ENCODE assay signal across 21 cellular contexts in the genomic region with DNA sequence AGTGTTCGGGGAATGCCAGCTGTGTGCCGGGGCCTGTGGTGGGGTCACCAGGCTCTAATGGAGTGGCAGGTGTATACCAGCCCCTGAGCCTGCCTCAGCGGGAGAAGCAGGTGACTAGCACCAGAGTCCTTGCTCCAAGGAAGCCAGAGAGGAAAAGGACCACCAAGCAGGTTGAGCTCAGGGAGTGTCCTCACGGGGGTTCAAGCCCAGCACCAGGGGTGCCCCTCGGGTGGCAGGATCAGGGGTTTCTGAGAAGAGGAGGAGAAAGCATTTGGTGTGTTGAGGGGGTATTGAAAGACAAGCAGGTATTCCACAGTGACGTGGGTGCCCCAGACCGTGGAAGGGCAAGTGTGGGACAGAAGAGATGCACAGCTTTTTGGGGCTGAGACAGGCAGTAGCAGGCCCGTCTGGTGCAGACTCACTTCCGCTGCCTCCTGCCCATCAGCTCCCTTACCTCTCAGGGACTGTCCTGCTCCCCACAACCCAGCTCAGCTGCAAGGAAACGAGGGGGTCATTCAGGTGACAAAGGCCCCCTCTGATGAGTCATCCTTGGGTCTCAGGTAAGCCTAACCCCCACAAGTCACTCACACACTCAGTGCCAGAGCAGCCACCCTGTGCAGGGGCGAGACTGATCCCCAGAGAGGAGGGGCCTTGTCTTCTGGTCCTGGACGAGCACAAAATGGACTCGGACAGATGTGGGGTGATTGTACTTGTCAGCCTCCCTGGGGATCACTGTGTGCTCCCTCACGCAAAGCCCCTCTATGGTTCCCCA. TPM values are rescaled to one million over a fixed set of nuclear protein-coding genes. Genes with fewer than 3 reads are reported as not detected.
DNase-seq lines count a peak whose midpoint lies in the region; ATAC-seq, FAIRE-seq and TF ChIP-seq lines count a peak whose summit lies in the region.
"Had no signal": no experiment of that assay in that cellular context is flagged by ENCODE, and none has a peak within 500 bp of the region (broad histone marks: within the 10 kb centered on the region; RNA-seq: fewer than 3 reads in every experiment).

No MANE protein-coding gene starts in this region.

- TF ChIP-seq RAD21 in HepG2 (CRISPR knock-in tag; IDR thresholded peaks at IDR 0.05): no peak

- H3K27me3 ChIP-seq in right lobe of liver: no peaks in the 10 kb centered on the region
- H3K27me3 ChIP-seq in HepG2 (ENCODE audit: control insufficient read depth in 1 of 2, insufficient read depth in 2 of 2, low read length in 2 of 2): no peaks in the 10 kb centered on the region
- no peaks in the 10 kb centered on the region for H3K27me3 ChIP-seq in adrenal gland
- H3K27me3 ChIP-seq in neural progenitor cell: no peaks in the 10 kb centered on the region
- no peaks in the 10 kb centered on the region for H3K27me3 ChIP-seq in lower lobe of right lung (ENCODE audit: low read depth)
- H3K27me3 ChIP-seq: MG63, SJSA1 had no signal

- peak in 2 of 3 donors; percentile 14 to 48 for DNase-seq in right lobe of liver
- no peak for DNase-seq in HepG2 (ENCODE audit: low spot score)
- peak in 1 of 7 donors; percentile 17 for DNase-seq in adrenal gland
- DNase-seq in neural progenitor cell (ENCODE audit: low spot score): no peak
- DNase-seq in COLO668 (lab: John Stamatoyannopoulos, UW; ENCODE audit: unreplicated experiment): no peak
- DNase-seq in lower lobe of right lung: no peak
- DNase-seq: GDM1, GOT3, Kasumi-1, MG63, NCI-H1417, NCI-H187, NCI-H446, NCI-H526 had no signal

- H3K36me3 ChIP-seq in right lobe of liver: no peaks in the 10 kb centered on the region
- no peaks in the 10 kb centered on the region for H3K36me3 ChIP-seq in HepG2 (replicated peaks in 1 of 2; ENCODE audit: control insufficient read depth in 1 of 2, insufficient read depth in 2 of 2, low read length in 2 of 2)
- H3K36me3 ChIP-seq in adrenal gland (replicated peaks in 1 of 2): no peaks in the 10 kb centered on the region
- H3K36me3 ChIP-seq in neural progenitor cell: no peaks in the 10 kb centered on the region
- no peaks in the 10 kb centered on the region for H3K36me3 ChIP-seq in lower lobe of right lung
- H3K36me3 ChIP-seq: MG63, SJSA1 had no signal

- no peak for TF ChIP-seq CTCF in right lobe of liver (IDR thresholded peaks at IDR 0.05)
- TF ChIP-seq CTCF in HepG2 (CRISPR knock-in tag; IDR thresholded peaks at IDR 0.05): no peak
- TF ChIP-seq CTCF in adrenal gland (IDR thresholded peaks at IDR 0.05): no peak
- TF ChIP-seq CTCF in neural progenitor cell (IDR thresholded peaks at IDR 0.05): no peak
- TF ChIP-seq CTCF in lower lobe of right lung (IDR thresholded peaks at IDR 0.05): no peak

- H3K9me3 Mint-ChIP-seq in neural progenitor cell: no peaks in the 10 kb centered on the region
- H3K9me3 Mint-ChIP-seq: CD8-positive, alpha-beta memory T cell had no signal

- H3K27me3 Mint-ChIP-seq in neural progenitor cell (ENCODE audit: insufficient read depth, low read depth): peaks cover 7% of the 10 kb centered on the region
- H3K27me3 Mint-ChIP-seq: CD8-positive, alpha-beta memory T cell had no signal

- H3K4me1 Mint-ChIP-seq in neural progenitor cell: peaks cover 16% of the 10 kb centered on the region
- H3K4me1 Mint-ChIP-seq: CD8-positive, alpha-beta memory T cell had no signal

- H3K9ac ChIP-seq in HepG2 (ENCODE audit: insufficient read depth, low read depth, low read length): no peak overlapping the region
- no peak overlapping the region for H3K9ac ChIP-seq in neural progenitor cell

- H3F3A ChIP-seq in neural progenitor cell (ENCODE audit: low read depth): no peaks in the 10 kb centered on the region

- no peak overlapping the region for H3K4me3 ChIP-seq in right lobe of liver
- H3K4me3 ChIP-seq in HepG2 (replicated peaks in 1 of 3; ENCODE audit: insufficient read depth in 1 of 3, low read depth in 2 of 3, low read length in 3 of 3): no peak overlapping the region
- H3K4me3 ChIP-seq in adrenal gland: no peak overlapping the region
- no peak overlapping the region for H3K4me3 ChIP-seq in neural progenitor cell
- H3K4me3 ChIP-seq in lower lobe of right lung: no peak overlapping the region
- H3K4me3 ChIP-seq: MG63, SJSA1 had no signal

- intact Hi-C loops in right lobe of liver (cut with DNase I): no loop called here
- intact Hi-C loops in HepG2 (cut with micrococcal nuclease; ENCODE audit: unreplicated experiment): no loop called here
- intact Hi-C loops in adrenal gland (cut with DNase I): no loop called here
- intact Hi-C loops in lower lobe of right lung (cut with DNase I): no loop called here

- no peak for ATAC-seq in right lobe of liver
- ATAC-seq in HepG2: no peak
- no peak for ATAC-seq in lower lobe of right lung
- no peak for ATAC-seq in HG03045 (IDR thresholded peaks at IDR 0.05; ENCODE audit: unreplicated experiment)
- ATAC-seq: HCT116, Right ventricle myocardium inferior had no signal

- H4K20me1 ChIP-seq in HepG2 (ENCODE audit: insufficient read depth, low read length): no peaks in the 10 kb centered on the region
- no peaks in the 10 kb centered on the region for H4K20me1 ChIP-seq in neural progenitor cell (ENCODE audit: low read depth)

- H2AFZ ChIP-seq in HepG2 (ENCODE audit: low read length): no peak overlapping the region
- H2AFZ ChIP-seq in neural progenitor cell (replicated peaks): no peak overlapping the region

- no peak for FAIRE-seq in HepG2 (lab: Jason Lieb, UNC)
- FAIRE-seq: GM19239, RCC 7860 had no signal

- H3K4me3 Mint-ChIP-seq in neural progenitor cell: no peak overlapping the region
- H3K4me3 Mint-ChIP-seq: CD8-positive, alpha-beta memory T cell had no signal

- H3K79me2 ChIP-seq in HepG2 (ENCODE audit: insufficient read depth, low read length) (no peaks in the 10 kb centered on the region), neural progenitor cell (ENCODE audit: low read depth) (no peaks in the 10 kb centered on the region)

- TF ChIP-seq EP300 in HepG2 (IDR thresholded peaks at IDR 0.05; ENCODE audit: low read depth in 2 of 2, low read length in 2 of 2): no peak
- TF ChIP-seq EP300 in HepG2 (CRISPR knock-in tag; IDR thresholded peaks at IDR 0.05; ENCODE audit: borderline replicate concordance): no peak

- H3K4me1 ChIP-seq in right lobe of liver (peaks cover 0 to 47% (median 15%) of the 10 kb centered on the region in 4 donors), HepG2 (ENCODE audit: insufficient read depth, low read length) (peaks cover 64% of the 10 kb centered on the region), adrenal gland (replicated peaks in 1 of 2) (peaks cover 9 to 19% of the 10 kb centered on the region in 2 donors), neural progenitor cell (no peaks in the 10 kb centered on the region), lower lobe of right lung (peaks cover 12% of the 10 kb centered on the region)

- no TSS peak for BruUV-seq in HepG2 (replicated peaks; lab: Mats Ljungman, UMichigan)

- POLR2A ChIA-PET in HepG2 (lab: Yijun Ruan, JAX): interaction anchor here (2.8 to 3.5 kb wide), 2 partner anchors 20 to 22 kb away, joined by 24 to 30 read pairs; partner anchors contain the start of genes ALAS1 and POC1A

- in situ Hi-C loops in HepG2 (cut with HindIII; ENCODE audit: extremely low pct_ligation_motif_present, low pct_unique_long_range_greater_than_20kb): no loop called here

- peak overlapping the region; percentile 39 for H3K27ac Mint-ChIP-seq in neural progenitor cell
- H3K27ac Mint-ChIP-seq: CD8-positive, alpha-beta memory T cell had no signal

- H3K27ac ChIP-seq in right lobe of liver: peak overlapping the region in 2 of 3 donors; percentile 94 to 100
- no peak overlapping the region for H3K27ac ChIP-seq in HepG2 (ENCODE audit: extremely low read length, insufficient read depth, low read length)
- peak overlapping the region in 3 of 5 donors; percentile 89 to 96 (median 89) for H3K27ac ChIP-seq in adrenal gland
- H3K27ac ChIP-seq in neural progenitor cell: no peak overlapping the region
- H3K27ac ChIP-seq in lower lobe of right lung: no peak overlapping the region
- H3K27ac ChIP-seq: SJSA1 had no signal

- no peaks in the 10 kb centered on the region for H3K9me3 ChIP-seq in right lobe of liver
- H3K9me3 ChIP-seq in HepG2 (ENCODE audit: low read length): no peaks in the 10 kb centered on the region
- no peaks in the 10 kb centered on the region for H3K9me3 ChIP-seq in adrenal gland (replicated peaks in 1 of 3)
- H3K9me3 ChIP-seq in neural progenitor cell (ENCODE audit: low read depth): no peaks in the 10 kb centered on the region
- no peaks in the 10 kb centered on the region for H3K9me3 ChIP-seq in lower lobe of right lung
- H3K9me3 ChIP-seq: MG63, SJSA1 had no signal

- TF ChIP-seq POLR2A in right lobe of liver (IDR thresholded peaks at IDR 0.05): no peak
- no peak for TF ChIP-seq POLR2A in HepG2 (IDR thresholded peaks at IDR 0.05; ENCODE audit: insufficient read depth in 1 of 2, low read depth in 2 of 2, low read length in 2 of 2)
- no peak for TF ChIP-seq POLR2A in adrenal gland (IDR thresholded peaks at IDR 0.05)

- WGBS in right lobe of liver (ENCODE audit: insufficient coverage, low coverage, low lambda C conversion rate, missing lambda C conversion rate): 91% methylated on average over 6 of the region's 14 CpGs
- 65% methylated on average over 8 of the region's 14 CpGs for WGBS in HepG2 (ENCODE audit: low lambda C conversion rate)
- WGBS in adrenal gland, 4 donors: 90 to 96% (median 93%) methylated on average over 6 to 14 of the region's 14 CpGs

- H3K4me2 ChIP-seq in HepG2 (ENCODE audit: low read depth, low read length): no peak overlapping the region
- no peak overlapping the region for H3K4me2 ChIP-seq in neural progenitor cell

- H3K36me3 Mint-ChIP-seq in neural progenitor cell: no peaks in the 10 kb centered on the region
- H3K36me3 Mint-ChIP-seq: CD8-positive, alpha-beta memory T cell had no signal

- CTCF ChIA-PET in HepG2 (lab: Yijun Ruan, JAX; ENCODE audit: low intra/inter-chr PET ratio, low total read pairs): no interaction called here

RNA-seq across cellular contexts. Expression of gene POC1A, which starts 21.4 kb away (rescaled TPM):
- 1 to 10 TPM; 2.0 to 4.3 (median 3.2) TPM for total RNA-seq in right lobe of liver
- total RNA-seq in HepG2 (2016; rRNA removed; fragmentation: Illumina TruSeq; extraction: Trizol): 20.0 and 22.5 TPM in 2 replicates
- 13.9 and 15.5 TPM in 2 replicates for total RNA-seq in HepG2 (2016; cell fraction: cytosol; rRNA removed; fragmentation: Illumina TruSeq; extraction: Trizol; ENCODE audit: low read depth)
- 20.6 and 21.0 TPM in 2 replicates for total RNA-seq in HepG2 (2016; cell fraction: insoluble cytoplasmic fraction; rRNA removed; fragmentation: Illumina TruSeq; extraction: Trizol)
- 24.6 and 24.9 TPM in 2 replicates for total RNA-seq in HepG2 (2016; cell fraction: membrane; rRNA removed; fragmentation: Illumina TruSeq; extraction: Trizol)
- 11.2 and 11.3 TPM in 2 replicates for total RNA-seq in HepG2 (2016; cell fraction: nucleus; rRNA removed; fragmentation: Illumina TruSeq; extraction: Trizol)
- 12.6 and 14.6 TPM in 2 replicates for polyA plus RNA-seq in HepG2 (2011; rRNA removed)
- 9.9 and 16.4 TPM in 2 replicates for polyA plus RNA-seq in HepG2 (2011; cell fraction: cytosol; rRNA removed)
- polyA plus RNA-seq in HepG2 (2011; cell fraction: nucleus; rRNA removed): 9.4 and 12.5 TPM in 2 replicates
- 5.8 and 9.6 TPM in 2 replicates for polyA plus RNA-seq in HepG2 (2012)
- 18.4 and 20.8 TPM in 2 replicates for polyA plus RNA-seq in HepG2 (2016; cell fraction: cytosol; fragmentation: Illumina TruSeq; extraction: Trizol; ENCODE audit: low read depth)
- 22.6 and 26.9 TPM in 2 replicates for polyA plus RNA-seq in HepG2 (2016; cell fraction: insoluble cytoplasmic fraction; fragmentation: Illumina TruSeq; extraction: Trizol; ENCODE audit: low read depth)
- polyA plus RNA-seq in HepG2 (2016; cell fraction: membrane; fragmentation: Illumina TruSeq; extraction: Trizol; ENCODE audit: low read depth): 23.5 and 25.2 TPM in 2 replicates
- 16.5 and 16.9 TPM in 2 replicates for polyA plus RNA-seq in HepG2 (2016; cell fraction: nucleus; fragmentation: Illumina TruSeq; extraction: Trizol; ENCODE audit: insufficient read depth, low read depth)
- 35.8 and 64.7 TPM in 2 replicates for polyA minus RNA-seq in HepG2 (2011; rRNA and poly(A)+ RNA removed; ENCODE audit: low replicate concordance)
- 4.6 and 7.1 TPM in 2 replicates for polyA minus RNA-seq in HepG2 (2011; cell fraction: cytosol; rRNA and poly(A)+ RNA removed)
- 8.0 TPM in 2 replicates for polyA minus RNA-seq in HepG2 (2011; cell fraction: nucleus; rRNA and poly(A)+ RNA removed)
- total RNA-seq in adrenal gland: 1 to 10 TPM; 2.9 to 8.4 (median 5.5) TPM
- polyA plus RNA-seq in adrenal gland: 1 to 10 TPM; 2.0 to 6.4 (median 2.8) TPM
- 10.3 and 18.7 TPM in 2 replicates for total RNA-seq in neural progenitor cell (ENCODE audit: low replicate concordance)
- 2.7 TPM for total RNA-seq in lower lobe of right lung

RNA-seq across cellular contexts. Expression of gene ALAS1, which starts 22.4 kb away (rescaled TPM):
- total RNA-seq in right lobe of liver (100 to 1,000 TPM in 4 of 6 experiments, 10 to 100 TPM in 2; 73.4 to 783 (median 147) TPM), HepG2 (2016; rRNA removed; fragmentation: Illumina TruSeq; extraction: Trizol) (36.0 and 40.2 TPM in 2 replicates), adrenal gland (1,000 to 10,000 TPM in 1 of 8 donors, 100 to 1,000 TPM in 7; 233 to 3,700 (median 694) TPM), neural progenitor cell (ENCODE audit: low replicate concordance) (35.0 and 54.9 TPM in 2 replicates), lower lobe of right lung (103 TPM)
- total RNA-seq in HepG2 (2016; cell fraction: cytosol; rRNA removed; fragmentation: Illumina TruSeq; extraction: Trizol; ENCODE audit: low read depth): 9.6 and 11.6 TPM in 2 replicates
- total RNA-seq in HepG2 (2016; cell fraction: insoluble cytoplasmic fraction; rRNA removed; fragmentation: Illumina TruSeq; extraction: Trizol): 33.6 and 35.3 TPM in 2 replicates
- total RNA-seq in HepG2 (2016; cell fraction: membrane; rRNA removed; fragmentation: Illumina TruSeq; extraction: Trizol): 14.0 and 14.5 TPM in 2 replicates
- total RNA-seq in HepG2 (2016; cell fraction: nucleus; rRNA removed; fragmentation: Illumina TruSeq; extraction: Trizol): 16.9 and 18.1 TPM in 2 replicates
- polyA plus RNA-seq in HepG2 (2011; rRNA removed) (39.0 and 43.2 TPM in 2 replicates), adrenal gland (100 to 1,000 TPM in 2 of 3 donors, 10 to 100 TPM in 1; 64.9 to 849 (median 387) TPM)
- 41.2 and 50.6 TPM in 2 replicates for polyA plus RNA-seq in HepG2 (2011; cell fraction: cytosol; rRNA removed)
- 30.0 and 30.9 TPM in 2 replicates for polyA plus RNA-seq in HepG2 (2011; cell fraction: nucleus; rRNA removed)
- polyA plus RNA-seq in HepG2 (2012): 19.8 and 27.7 TPM in 2 replicates
- polyA plus RNA-seq in HepG2 (2016; cell fraction: cytosol; fragmentation: Illumina TruSeq; extraction: Trizol; ENCODE audit: low read depth): 3.9 and 4.3 TPM in 2 replicates
- 27.6 and 42.4 TPM in 2 replicates for polyA plus RNA-seq in HepG2 (2016; cell fraction: insoluble cytoplasmic fraction; fragmentation: Illumina TruSeq; extraction: Trizol; ENCODE audit: low read depth)
- 6.8 and 7.1 TPM in 2 replicates for polyA plus RNA-seq in HepG2 (2016; cell fraction: membrane; fragmentation: Illumina TruSeq; extraction: Trizol; ENCODE audit: low read depth)
- polyA plus RNA-seq in HepG2 (2016; cell fraction: nucleus; fragmentation: Illumina TruSeq; extraction: Trizol; ENCODE audit: insufficient read depth, low read depth): 26.7 and 30.3 TPM in 2 replicates
- polyA minus RNA-seq in HepG2 (2011; rRNA and poly(A)+ RNA removed; ENCODE audit: low replicate concordance): 49.6 and 54.7 TPM in 2 replicates
- polyA minus RNA-seq in HepG2 (2011; cell fraction: cytosol; rRNA and poly(A)+ RNA removed): 23.9 and 26.4 TPM in 2 replicates
- polyA minus RNA-seq in HepG2 (2011; cell fraction: nucleus; rRNA and poly(A)+ RNA removed): 17.3 and 19.0 TPM in 2 replicates

RNA-seq across cellular contexts. Expression of gene TLR9, which starts 49.8 kb away (rescaled TPM):
- total RNA-seq in right lobe of liver (under 1 TPM in 4 of 6 experiments, not detected in 2; 0.12 to 0.59 (median 0.24) TPM), HepG2 (2016; rRNA removed; fragmentation: Illumina TruSeq; extraction: Trizol) (not detected in 2 replicates), adrenal gland (under 1 TPM in 4 of 8 donors, not detected in 4; under 0.01 to 0.61 (median 0.17) TPM), neural progenitor cell (ENCODE audit: low replicate concordance) (not detected in 2 replicates), lower lobe of right lung (1.0 TPM)
- not detected in 2 replicates for total RNA-seq in HepG2 (2016; cell fraction: cytosol; rRNA removed; fragmentation: Illumina TruSeq; extraction: Trizol; ENCODE audit: low read depth)
- total RNA-seq in HepG2 (2016; cell fraction: insoluble cytoplasmic fraction; rRNA removed; fragmentation: Illumina TruSeq; extraction: Trizol): not detected in 2 replicates
- total RNA-seq in HepG2 (2016; cell fraction: membrane; rRNA removed; fragmentation: Illumina TruSeq; extraction: Trizol): not detected in 2 replicates
- total RNA-seq in HepG2 (2016; cell fraction: nucleus; rRNA removed; fragmentation: Illumina TruSeq; extraction: Trizol): not detected in 2 replicates
- polyA plus RNA-seq in HepG2 (2011; rRNA removed) (0.08 TPM in 1 of 2 replicates, not detected in the other), adrenal gland (under 1 TPM in 2 of 3 donors, not detected in 1; 0.34 to 0.56 TPM)
- 0.01 TPM in 2 replicates for polyA plus RNA-seq in HepG2 (2011; cell fraction: cytosol; rRNA removed)
- polyA plus RNA-seq in HepG2 (2011; cell fraction: nucleus; rRNA removed): 0.88 and 0.95 TPM in 2 replicates
- 0.31 TPM in 1 of 2 replicates, not detected in the other for polyA plus RNA-seq in HepG2 (2012)
- polyA plus RNA-seq in HepG2 (2016; cell fraction: cytosol; fragmentation: Illumina TruSeq; extraction: Trizol; ENCODE audit: low read depth): not detected in 2 replicates
- polyA plus RNA-seq in HepG2 (2016; cell fraction: insoluble cytoplasmic fraction; fragmentation: Illumina TruSeq; extraction: Trizol; ENCODE audit: low read depth): not detected in 2 replicates
- polyA plus RNA-seq in HepG2 (2016; cell fraction: membrane; fragmentation: Illumina TruSeq; extraction: Trizol; ENCODE audit: low read depth): not detected in 2 replicates
- not detected in 2 replicates for polyA plus RNA-seq in HepG2 (2016; cell fraction: nucleus; fragmentation: Illumina TruSeq; extraction: Trizol; ENCODE audit: insufficient read depth, low read depth)
- polyA minus RNA-seq in HepG2 (2011; rRNA and poly(A)+ RNA removed; ENCODE audit: low replicate concordance): 0.14 TPM in 1 of 2 replicates, not detected in the other
- polyA minus RNA-seq in HepG2 (2011; cell fraction: cytosol; rRNA and poly(A)+ RNA removed): not detected in 2 replicates
- 0.25 and 0.26 TPM in 2 replicates for polyA minus RNA-seq in HepG2 (2011; cell fraction: nucleus; rRNA and poly(A)+ RNA removed)
- total RNA-seq: SJSA1 had no signal

Comparison
In these comparisons a context has a peak if more than half of its experiments do, and no peak if none do; other contexts are left out.
1. DNase-seq: peak in right lobe of liver (2 of 3); none in HepG2 (single experiment), neural progenitor cell (single experiment), COLO668 (single experiment) and lower lobe of right lung (single experiment).
2. H3K27ac ChIP-seq: peak in right lobe of liver (2 of 3) and adrenal gland (3 of 5); none in HepG2 (single experiment), neural progenitor cell (single experiment) and lower lobe of right lung (single experiment).